In genomic region chr1:175178056-175178455, GRCh38 we compare ENCODE assay signal across 30 cellular contexts. TPM values are rescaled to one million over a fixed set of nuclear protein-coding genes. Genes with fewer than 3 reads are reported as not detected.
DNase-seq lines count a peak whose midpoint lies in the region; ATAC-seq, FAIRE-seq and TF ChIP-seq lines count a peak whose summit lies in the region.
"Had no signal": no experiment of that assay in that cellular context is flagged by ENCODE, and none has a peak within 500 bp of the region (broad histone marks: within the 10 kb centered on the region; RNA-seq: fewer than 3 reads in every experiment).

No MANE protein-coding gene starts in this region.

- TF ChIP-seq RAD21 in H1 (IDR thresholded peaks at IDR 0.05 in 1 of 2, conservative IDR thresholded peaks at IDR 0.05 in 1 of 2; ENCODE audit: low read depth in 2 of 2, low read length in 2 of 2), result no peak

- no peak for FAIRE-seq in H1 (lab: Jason Lieb, UNC)
- FAIRE-seq: G401.6 had no signal

- peaks cover 53% of the 10 kb centered on the region for H3K4me1 ChIP-seq in CD4-positive, CD25-positive, alpha-beta regulatory T cell (ENCODE audit: control insufficient read depth, insufficient read depth, low read length, poor library complexity, severe bottlenecking)
- H3K4me1 ChIP-seq in H1 (replicated peaks in 1 of 4; ENCODE audit: control insufficient read depth in 3 of 4, insufficient read depth in 4 of 4, low read length in 3 of 4), result no peaks in the 10 kb centered on the region
- H3K4me1 ChIP-seq: BE2C, testis had no signal

- TF ChIP-seq POLR2A in H1 (IDR thresholded peaks at IDR 0.05; ENCODE audit: control extremely low read depth in 1 of 2, low read depth in 2 of 2, low read length in 2 of 2), result no peak

- H4K8ac ChIP-seq in H1 (ENCODE audit: extremely low read depth, insufficient read depth, low read length), result peak overlapping the region; percentile 20; the same call in 1 of the 2 replicates

- no peak overlapping the region for H3K4me3 ChIP-seq in CD4-positive, CD25-positive, alpha-beta regulatory T cell (ENCODE audit: low read depth, low read length)
- H3K4me3 ChIP-seq in H1 (ENCODE audit: extremely low read depth in 1 of 4, insufficient read depth in 2 of 4, low read depth in 3 of 4, low read length in 4 of 4), result no peak overlapping the region
- H3K4me3 ChIP-seq: left lung, smooth muscle cell, testis had no signal

- no peak overlapping the region for H2AK5ac ChIP-seq in H1 (ENCODE audit: low read depth, low read length)

- H2BK120ac ChIP-seq in H1 (replicated peaks; ENCODE audit: low read depth, low read length), result no peak overlapping the region

- H4K20me1 ChIP-seq in H1 (replicated peaks in 1 of 2; ENCODE audit: control insufficient read depth in 1 of 2, insufficient read depth in 2 of 2, low read length in 2 of 2), result no peaks in the 10 kb centered on the region

- no peaks in the 10 kb centered on the region for H3K23me2 ChIP-seq in H1 (ENCODE audit: low read depth, low read length)

- no peak overlapping the region for H3K4ac ChIP-seq in H1 (replicated peaks; ENCODE audit: insufficient read length, low read depth, low read length)

- H3K23ac ChIP-seq in H1 (ENCODE audit: insufficient read length), result no peak overlapping the region

- DNase-seq in CD4-positive, CD25-positive, alpha-beta regulatory T cell, result no peak
- DNase-seq in H1 (ENCODE audit: low read depth in 1 of 2, low spot score in 2 of 2) (no peak), renal cortical epithelial cell (ENCODE audit: low read depth) (peak; percentile 58), putamen (ENCODE audit: low spot score) (no peak)
- DNase-seq: ACHN; activated CD4-positive, CD25-positive, alpha-beta regulatory T cell treated with anti-CD3 and anti-CD28 coated beads, Interleukin-2, amount 50 U/mL, for 72 hours; activated CD8-positive, alpha-beta T cell treated with anti-CD3 and anti-CD28 coated beads, Interleukin-2, amount 10 ng/mL, durations not matched to agents 7 days and 5 days; amygdala; BE2C; brain microvascular endothelial cell; COR-L47; DMS53; hypothalamus; left lung; mesendoderm; NCI-H146; NCI-H446; NCI-H774; right cardiac atrium; RPMI8226; T-helper 1 cell; testis had no signal

- H3K4me1 Mint-ChIP-seq in CD4-positive, CD25-positive, alpha-beta regulatory T cell, result peaks cover 32 to 94% (median 71%) of the 10 kb centered on the region in 4 donors
- H3K4me1 Mint-ChIP-seq in IgD-negative memory B cell, result peaks cover 57 to 75% (median 65%) of the 10 kb centered on the region in 3 donors

- no peaks in the 10 kb centered on the region for H3K79me1 ChIP-seq in H1 (ENCODE audit: low read depth, low read length)

- WGBS in H1 (ENCODE audit: extremely low coverage in 1 of 2, insufficient coverage in 1 of 2, insufficient read length in 1 of 2, insufficient replicate concordance in 2 of 2, low coverage in 1 of 2, low lambda C conversion rate in 2 of 2, missing lambda C conversion rate in 1 of 2), 2 experiments, result 93% methylated on average over 1 of the region's 1 CpG; no CpG with 5 or more reads in 1 of the 2 experiments

- H4K91ac ChIP-seq in H1 (replicated peaks; ENCODE audit: insufficient read length, low read length), result no peak overlapping the region

- H2BK15ac ChIP-seq in H1 (ENCODE audit: low read length), result no peak overlapping the region

- H2BK12ac ChIP-seq in H1 (ENCODE audit: low read depth, low read length), result no peak overlapping the region

- no peak overlapping the region for H3K9ac ChIP-seq in H1 (replicated peaks in 1 of 4; ENCODE audit: extremely low read depth in 1 of 4, low read depth in 3 of 4, low read length in 3 of 4)

- no peak overlapping the region for H3K4me2 ChIP-seq in H1 (ENCODE audit: insufficient read depth in 1 of 2, low read depth in 2 of 2, low read length in 2 of 2)
- H3K4me2 ChIP-seq: smooth muscle cell had no signal

- no peak overlapping the region for H2AFZ ChIP-seq in H1 (ENCODE audit: low read length)

- peaks cover 68% of the 10 kb centered on the region for H3K36me3 Mint-ChIP-seq in CD4-positive, CD25-positive, alpha-beta regulatory T cell
- peaks cover 14% of the 10 kb centered on the region for H3K36me3 Mint-ChIP-seq in IgD-negative memory B cell

- no peak for TF ChIP-seq EP300 in H1 (IDR thresholded peaks at IDR 0.05; ENCODE audit: borderline replicate concordance in 1 of 2, low read depth in 2 of 2, low read length in 2 of 2)

- H4K5ac ChIP-seq in H1 (ENCODE audit: insufficient read length, low read depth, low read length), result no peak overlapping the region

- peak overlapping the region; percentile 8 to 72 (median 33) for H3K27ac Mint-ChIP-seq in CD4-positive, CD25-positive, alpha-beta regulatory T cell
- H3K27ac Mint-ChIP-seq in IgD-negative memory B cell, result peak overlapping the region in 2 of 3 donors; percentile 36 to 87
- H3K27ac Mint-ChIP-seq: activated CD8-positive, alpha-beta T cell treated with anti-CD3 and anti-CD28 coated beads, Interleukin-2, amount 10 ng/mL, durations not matched to agents 7 days and 5 days; activated naive CD4-positive, alpha-beta T cell treated with anti-CD3 and anti-CD28 coated beads, Interleukin-2, amount 50 U/mL, for 72 hours had no signal

- no peak overlapping the region for H3K18ac ChIP-seq in H1 (ENCODE audit: extremely low read depth, low read length)

- H3K79me2 ChIP-seq in H1 (ENCODE audit: control insufficient read depth in 1 of 2, insufficient read depth in 2 of 2, low read length in 2 of 2), result no peaks in the 10 kb centered on the region

- no peak overlapping the region for H3K56ac ChIP-seq in H1 (replicated peaks; ENCODE audit: insufficient read length, low read depth, low read length)

- no peak overlapping the region for H3K27ac ChIP-seq in CD4-positive, CD25-positive, alpha-beta regulatory T cell (ENCODE audit: insufficient read depth, low read length, poor library complexity, severe bottlenecking)
- H3K27ac ChIP-seq in H1 (ENCODE audit: low read depth, low read length), result no peak overlapping the region
- H3K27ac ChIP-seq: brain microvascular endothelial cell, epithelial cell of prostate, testis had no signal

- H3K9me3 Mint-ChIP-seq in CD4-positive, CD25-positive, alpha-beta regulatory T cell, result peaks cover 0 to 1% (median 0%) of the 10 kb centered on the region in 7 donors
- peaks cover 0 to 2% (median 0%) of the 10 kb centered on the region in 3 donors for H3K9me3 Mint-ChIP-seq in IgD-negative memory B cell
- H3K9me3 Mint-ChIP-seq: stimulated activated naive CD8-positive, alpha-beta T cell treated with anti-CD3 and anti-CD28 coated beads, Interleukin-15, Interleukin-2, amounts not matched to agents 100 ng/mL and 50 ng/mL, for 24 hours had no signal

- CTCF ChIA-PET in H1 (lab: Charles Lee; ENCODE audit: partially characterized antibody), result interaction anchor here (0.6 to 6.7 kb wide), 14 partner anchors 9 to 299 kb away, joined by 3 to 28 read pairs (median 4); no protein-coding TSS in a partner anchor

- ATAC-seq in CD4-positive, CD25-positive, alpha-beta regulatory T cell (ENCODE audit: low read depth in 2 of 2), result no peak
- ATAC-seq in GM18858 (IDR thresholded peaks at IDR 0.05; ENCODE audit: unreplicated experiment) (no peak), GM21737 (IDR thresholded peaks at IDR 0.05; ENCODE audit: unreplicated experiment) (no peak)
- ATAC-seq: activated CD8-positive, alpha-beta T cell treated with anti-CD3 and anti-CD28 coated beads, Interleukin-2, amount 10 ng/mL, durations not matched to agents 7 days and 5 days; activated naive CD4-positive, alpha-beta T cell treated with anti-CD3 and anti-CD28 coated beads, Interleukin-2, amount 50 U/mL, for 72 hours; left lung; right cardiac atrium had no signal

- no peaks in the 10 kb centered on the region for H3K9me3 ChIP-seq in CD4-positive, CD25-positive, alpha-beta regulatory T cell (ENCODE audit: control insufficient read depth in 2 of 2, low read length in 2 of 2)
- H3K9me3 ChIP-seq in H1 (ENCODE audit: insufficient read depth in 2 of 2, low read depth in 1 of 2, low read length in 1 of 2), result no peaks in the 10 kb centered on the region
- H3K9me3 ChIP-seq: BE2C, left lung, testis had no signal

- H2BK20ac ChIP-seq in H1 (ENCODE audit: low read length), result no peak overlapping the region

- peak overlapping the region in 3 of 4 donors; percentile 9 to 40 (median 19) for H3K4me3 Mint-ChIP-seq in CD4-positive, CD25-positive, alpha-beta regulatory T cell
- H3K4me3 Mint-ChIP-seq in IgD-negative memory B cell, result no peak overlapping the region
- H3K4me3 Mint-ChIP-seq: activated CD8-positive, alpha-beta T cell treated with anti-CD3 and anti-CD28 coated beads, Interleukin-2, amount 10 ng/mL, durations not matched to agents 7 days and 5 days; stimulated activated naive CD8-positive, alpha-beta T cell treated with anti-CD3 and anti-CD28 coated beads, Interleukin-15, Interleukin-2, amounts not matched to agents 100 ng/mL and 50 ng/mL, for 24 hours had no signal

- POLR2A ChIA-PET in H1 (lab: Charles Lee; ENCODE audit: partially characterized antibody), result no interaction called here

- H3K14ac ChIP-seq in H1 (ENCODE audit: insufficient read length), result no peak overlapping the region

- no peak overlapping the region for H2BK5ac ChIP-seq in H1 (ENCODE audit: low read depth, low read length)

- no peaks in the 10 kb centered on the region for H3K27me3 Mint-ChIP-seq in CD4-positive, CD25-positive, alpha-beta regulatory T cell
- H3K27me3 Mint-ChIP-seq in IgD-negative memory B cell, result no peaks in the 10 kb centered on the region
- H3K27me3 Mint-ChIP-seq: stimulated activated naive CD8-positive, alpha-beta T cell treated with anti-CD3 and anti-CD28 coated beads, Interleukin-15, Interleukin-2, amounts not matched to agents 100 ng/mL and 50 ng/mL, for 24 hours had no signal

- peak in 2 of 3 experiments; percentile 5 to 33; a peak in 2 of 4 replicates for TF ChIP-seq CTCF in H1 (IDR thresholded peaks at IDR 0.05; ENCODE audit: control extremely low read depth in 1 of 3, insufficient read depth in 1 of 3, low read depth in 1 of 3, low read length in 3 of 3)

- H3K36me3 ChIP-seq in CD4-positive, CD25-positive, alpha-beta regulatory T cell (ENCODE audit: control insufficient read depth, insufficient read depth, low read length), result peaks cover 57% of the 10 kb centered on the region
- H3K36me3 ChIP-seq in H1 (ENCODE audit: control insufficient read depth in 2 of 4, insufficient read depth in 4 of 4, low read length in 3 of 4), result no peaks in the 10 kb centered on the region
- H3K36me3 ChIP-seq: BE2C, brain microvascular endothelial cell had no signal

- H3K27me3 ChIP-seq in CD4-positive, CD25-positive, alpha-beta regulatory T cell (ENCODE audit: control insufficient read depth, insufficient read depth, low read length), result no peaks in the 10 kb centered on the region
- H3K27me3 ChIP-seq in H1 (replicated peaks in 1 of 4; ENCODE audit: control insufficient read depth in 3 of 4, extremely low read depth in 1 of 4, insufficient read depth in 3 of 4, low read length in 3 of 4), result no peaks in the 10 kb centered on the region
- H3K27me3 ChIP-seq: brain microvascular endothelial cell, left lung, testis had no signal

RNA-seq across cellular contexts. Expression of gene KIAA0040, which starts 14.5 kb away (rescaled TPM):
- total RNA-seq in CD4-positive, CD25-positive, alpha-beta regulatory T cell, result 50.1 TPM
- polyA plus RNA-seq in CD4-positive, CD25-positive, alpha-beta regulatory T cell, result 10 to 100 TPM; 53.1 to 63.3 (median 57.1) TPM
- 85.7 TPM for polyA plus RNA-seq in IgD-negative memory B cell
- total RNA-seq in H1 (2021; fragmentation: NEBNext Ultra II Directional; extraction: Animal tissue kit (Norgen Biotek cat#: 25700)), result 11.7 and 14.1 TPM in 2 replicates
- polyA plus RNA-seq in H1 (2011; rRNA removed), result 8.0 and 11.0 TPM in 2 replicates
- polyA plus RNA-seq in H1 (2011; cell fraction: cytosol; rRNA removed), result 9.5 TPM
- 6.6 TPM for polyA plus RNA-seq in H1 (2011; cell fraction: nucleus; rRNA removed)
- 6.9 to 7.8 TPM (median 7.5 TPM) in 4 replicates for polyA plus RNA-seq in H1 (2012, experiment 1 of 2)
- 3.7 TPM for polyA plus RNA-seq in H1 (2012, experiment 2 of 2)
- 8.0 TPM for polyA plus RNA-seq in H1 (2013, experiment 1 of 2)
- polyA plus RNA-seq in H1 (2013, experiment 2 of 2), result 9.4 TPM
- 18.7 and 28.4 TPM in 2 replicates for polyA minus RNA-seq in H1 (2011; rRNA and poly(A)+ RNA removed)
- polyA minus RNA-seq in H1 (2011; cell fraction: cytosol; rRNA and poly(A)+ RNA removed), result 5.4 TPM
- polyA minus RNA-seq in H1 (2011; cell fraction: nucleus; rRNA and poly(A)+ RNA removed), result 11.1 TPM
- 6.1 and 8.7 TPM in 2 replicates for total RNA-seq in renal cortical epithelial cell

Comparison
In these comparisons a context has a peak if more than half of its experiments do, and no peak if none do; other contexts are left out.
1. H3K4me3 Mint-ChIP-seq: peak in CD4-positive, CD25-positive, alpha-beta regulatory T cell (3 of 4); none in IgD-negative memory B cell (0 of 4).